ENCODE assay signal across 25 cellular contexts in genomic region chr4:52201705-52202104, GRCh38.
"Had no signal": no experiment of that assay in that cellular context is flagged by ENCODE, and none has a peak within 500 bp of the region (broad histone marks: within the 10 kb centered on the region; RNA-seq: fewer than 3 reads in every experiment).

No MANE protein-coding gene starts in this region.

- H3K27ac ChIP-seq: adrenal gland, ascending aorta, brain microvascular endothelial cell, foreskin keratinocyte, transverse colon, uterus had no signal

- H3K27me3 ChIP-seq: adrenal gland, ascending aorta, brain microvascular endothelial cell, foreskin keratinocyte, transverse colon, uterus had no signal

- H3K4me3 ChIP-seq: adrenal gland, ascending aorta, lung, smooth muscle cell, transverse colon, uterus had no signal

- H3K36me3 ChIP-seq: adrenal gland, ascending aorta, brain microvascular endothelial cell, transverse colon, uterus had no signal

- FAIRE-seq: islet of Langerhans had no signal

- H3K4me2 ChIP-seq: smooth muscle cell had no signal

- H3K4me1 ChIP-seq: adrenal gland, foreskin keratinocyte, transverse colon, uterus had no signal

- DNase-seq: activated B cell treated with CpG ODN at 0.5 μM for 24 hours; activated CD4-positive, alpha-beta T cell treated with anti-CD3 and anti-CD28 coated beads for 36 hours; activated CD4-positive, alpha-beta T cell treated with anti-CD3 and anti-CD28 coated beads, Interleukin-2, amount 50 U/mL, for 4 hours; activated CD8-positive, alpha-beta memory T cell treated with anti-CD3 and anti-CD28 coated beads for 24 hours; activated CD8-positive, alpha-beta memory T cell treated with anti-CD3 and anti-CD28 coated beads, Interleukin-2, amount 50 U/mL, for 48 hours; activated naive CD4-positive, alpha-beta T cell; activated T-cell treated with anti-CD3 and anti-CD28 coated beads, Interleukin-2, amount 50 U/mL, for 4 hours; adrenal gland; brain microvascular endothelial cell; central memory CD4-positive, alpha-beta T cell; dermis blood vessel endothelial cell; effector CD8-positive, alpha-beta T cell; foreskin keratinocyte; naive thymus-derived CD4-positive, alpha-beta T cell; stimulated activated CD4-positive, alpha-beta T cell treated with anti-CD3 and anti-CD28 coated beads, Interleukin-15, amount 100 ng/mL, for 24 hours; stimulated activated CD4-positive, alpha-beta T cell treated with anti-CD3 and anti-CD28 coated beads, Interleukin-2, amount 100 ng/mL, for 48 hours; stimulated activated CD8-positive, alpha-beta memory T cell treated with anti-CD3 and anti-CD28 coated beads, Interleukin-4, amount 100 ng/mL, for 48 hours; stimulated activated naive B cell treated with anti-CD40 and anti-IgM and Interleukin-4, amounts not matched to agents 10 μg/mL and 1 μg/mL and 100 μg/mL, for 72 hours; T-helper 9 cell; transverse colon; uterus had no signal
